In genomic region chr7:155568961-155569360, GRCh38 we compare ENCODE assay signal across 25 cellular contexts. TPM values are rescaled to one million over a fixed set of nuclear protein-coding genes. Genes with fewer than 3 reads are reported as not detected.
"Had no signal": no experiment of that assay in that cellular context is flagged by ENCODE, and none has a peak within 500 bp of the region (broad histone marks: within the 10 kb centered on the region; RNA-seq: fewer than 3 reads in every experiment).

No MANE protein-coding gene starts in this region.

- H3K4me1 ChIP-seq: esophagus squamous epithelium, gastrocnemius medialis, prostate gland, thyroid gland, upper lobe of right lung had no signal

- DNase-seq: activated B cell treated with CpG ODN at 0.5 μM for 24 hours; activated CD4-positive, alpha-beta T cell treated with anti-CD3 and anti-CD28 coated beads for 36 hours; activated CD4-positive, alpha-beta T cell treated with anti-CD3 and anti-CD28 coated beads, Interleukin-2, amount 50 U/mL, for 4 hours; activated CD8-positive, alpha-beta memory T cell treated with anti-CD3 and anti-CD28 coated beads for 24 hours; activated CD8-positive, alpha-beta memory T cell treated with anti-CD3 and anti-CD28 coated beads, Interleukin-2, amount 50 U/mL, for 48 hours; activated naive CD4-positive, alpha-beta T cell; activated naive CD8-positive, alpha-beta T cell treated with anti-CD3 and anti-CD28 coated beads for 36 hours; activated T-cell treated with anti-CD3 and anti-CD28 coated beads, Interleukin-2, amount 50 U/mL, for 4 hours; central memory CD4-positive, alpha-beta T cell; esophagus squamous epithelium; gastrocnemius medialis; hippocampal formation; ovary; stimulated activated CD4-positive, alpha-beta T cell treated with anti-CD3 and anti-CD28 coated beads, Interleukin-4, amount 100 ng/mL, for 24 hours; stimulated activated naive CD8-positive, alpha-beta T cell treated with anti-CD3 and anti-CD28 coated beads, Interleukin-15, Interleukin-2, amounts not matched to agents 100 U/mL and 50 U/mL, for 24 hours; thyroid gland; upper lobe of right lung had no signal

- H3K4me3 Mint-ChIP-seq: activated B cell treated with CpG ODN at 0.5 μM for 24 hours; activated CD4-positive, alpha-beta T cell treated with anti-CD3 and anti-CD28 coated beads for 36 hours; activated naive CD8-positive, alpha-beta T cell treated with anti-CD3 and anti-CD28 coated beads for 36 hours; activated T-cell treated with anti-CD3 and anti-CD28 coated beads, Interleukin-2, amount 50 U/mL, for 4 hours; natural killer cell treated with Interleukin-12 subunit alpha and Interleukin-12 subunit beta and Interleukin-15 and Interleukin-18, amount 100 ng/mL, for 72 hours had no signal

- H3K27me3 Mint-ChIP-seq: natural killer cell treated with Interleukin-12 subunit alpha and Interleukin-12 subunit beta and Interleukin-15 and Interleukin-18, amount 100 ng/mL, for 72 hours had no signal

- H3K4me3 ChIP-seq: coronary artery, esophagus squamous epithelium, gastrocnemius medialis, ovary, prostate gland, thyroid gland, upper lobe of right lung had no signal

- H3K4me1 Mint-ChIP-seq: activated B cell treated with CpG ODN at 0.5 μM for 24 hours; activated CD4-positive, alpha-beta T cell treated with anti-CD3 and anti-CD28 coated beads for 36 hours; activated naive CD8-positive, alpha-beta T cell treated with anti-CD3 and anti-CD28 coated beads for 36 hours had no signal

- ATAC-seq: activated CD4-positive, alpha-beta T cell treated with anti-CD3 and anti-CD28 coated beads for 36 hours; activated T-cell treated with anti-CD3 and anti-CD28 coated beads, Interleukin-2, amount 50 U/mL, for 4 hours; gastrocnemius medialis; stimulated activated naive CD8-positive, alpha-beta T cell treated with anti-CD3 and anti-CD28 coated beads, Interleukin-15, Interleukin-2, amounts not matched to agents 100 U/mL and 50 U/mL, for 24 hours had no signal

- H3K27ac ChIP-seq: coronary artery, esophagus squamous epithelium, gastrocnemius medialis, neutrophil, ovary, prostate gland, thyroid gland, upper lobe of right lung had no signal

- H3K27me3 ChIP-seq: neutrophil, ovary, thyroid gland had no signal

- H3K9me3 ChIP-seq: esophagus squamous epithelium, gastrocnemius medialis, neutrophil, ovary, prostate gland, thyroid gland, upper lobe of right lung had no signal

- H3K36me3 Mint-ChIP-seq: activated naive CD8-positive, alpha-beta T cell treated with anti-CD3 and anti-CD28 coated beads for 36 hours; natural killer cell treated with Interleukin-12 subunit alpha and Interleukin-12 subunit beta and Interleukin-15 and Interleukin-18, amount 100 ng/mL, for 72 hours had no signal

- H3K36me3 ChIP-seq: esophagus squamous epithelium, gastrocnemius medialis, neutrophil, ovary, prostate gland, thyroid gland, upper lobe of right lung had no signal

- H3K27ac Mint-ChIP-seq: activated B cell treated with CpG ODN at 0.5 μM for 24 hours; activated CD4-positive, alpha-beta T cell treated with anti-CD3 and anti-CD28 coated beads for 36 hours; activated naive CD8-positive, alpha-beta T cell treated with anti-CD3 and anti-CD28 coated beads for 36 hours; activated T-helper 2 cell treated with anti-CD3 and anti-CD28 coated beads, Interferon-gamma antibody, Interleukin-2, Interleukin-4, amounts not matched to agents 10 μg/mL and 5 μg/mL and 100 μg/mL, durations not matched to agents 14 hours and 24 hours and 36 hours; natural killer cell treated with Interleukin-12 subunit alpha and Interleukin-12 subunit beta and Interleukin-15 and Interleukin-18, amount 100 ng/mL, for 72 hours had no signal

- H3K9me3 Mint-ChIP-seq: activated B cell treated with CpG ODN at 0.5 μM for 24 hours; activated naive CD8-positive, alpha-beta T cell treated with anti-CD3 and anti-CD28 coated beads for 36 hours; activated T-cell treated with anti-CD3 and anti-CD28 coated beads, Interleukin-2, amount 50 U/mL, for 4 hours; activated T-helper 2 cell treated with anti-CD3 and anti-CD28 coated beads, Interferon-gamma antibody, Interleukin-2, Interleukin-4, amounts not matched to agents 10 μg/mL and 5 μg/mL and 100 μg/mL, durations not matched to agents 14 hours and 24 hours and 36 hours; natural killer cell treated with Interleukin-12 subunit alpha and Interleukin-12 subunit beta and Interleukin-15 and Interleukin-18, amount 100 ng/mL, for 72 hours had no signal

RNA-seq across cellular contexts. Expression of gene CNPY1, which starts 22.6 kb away (rescaled TPM):
- total RNA-seq: activated B cell treated with CpG ODN at 0.5 μM for 24 hours; activated CD4-positive, alpha-beta T cell treated with anti-CD3 and anti-CD28 coated beads for 36 hours; activated naive CD8-positive, alpha-beta T cell treated with anti-CD3 and anti-CD28 coated beads for 36 hours; activated T-cell treated with anti-CD3 and anti-CD28 coated beads, Interleukin-2, amount 50 U/mL, for 4 hours; activated T-helper 2 cell treated with anti-CD3 and anti-CD28 coated beads, Interferon-gamma antibody, Interleukin-2, Interleukin-4, amounts not matched to agents 10 μg/mL and 5 μg/mL and 100 μg/mL, durations not matched to agents 14 hours and 24 hours and 36 hours; astrocyte; esophagus squamous epithelium; liver; natural killer cell treated with Interleukin-12 subunit alpha and Interleukin-12 subunit beta and Interleukin-15 and Interleukin-18, amount 100 ng/mL, for 72 hours; ovary; prostate gland; subcutaneous adipose tissue; thyroid gland; upper lobe of right lung had no signal
- polyA plus RNA-seq: liver had no signal
